Comparison of ENCODE assay signal across 8 cellular contexts in the genomic region with DNA sequence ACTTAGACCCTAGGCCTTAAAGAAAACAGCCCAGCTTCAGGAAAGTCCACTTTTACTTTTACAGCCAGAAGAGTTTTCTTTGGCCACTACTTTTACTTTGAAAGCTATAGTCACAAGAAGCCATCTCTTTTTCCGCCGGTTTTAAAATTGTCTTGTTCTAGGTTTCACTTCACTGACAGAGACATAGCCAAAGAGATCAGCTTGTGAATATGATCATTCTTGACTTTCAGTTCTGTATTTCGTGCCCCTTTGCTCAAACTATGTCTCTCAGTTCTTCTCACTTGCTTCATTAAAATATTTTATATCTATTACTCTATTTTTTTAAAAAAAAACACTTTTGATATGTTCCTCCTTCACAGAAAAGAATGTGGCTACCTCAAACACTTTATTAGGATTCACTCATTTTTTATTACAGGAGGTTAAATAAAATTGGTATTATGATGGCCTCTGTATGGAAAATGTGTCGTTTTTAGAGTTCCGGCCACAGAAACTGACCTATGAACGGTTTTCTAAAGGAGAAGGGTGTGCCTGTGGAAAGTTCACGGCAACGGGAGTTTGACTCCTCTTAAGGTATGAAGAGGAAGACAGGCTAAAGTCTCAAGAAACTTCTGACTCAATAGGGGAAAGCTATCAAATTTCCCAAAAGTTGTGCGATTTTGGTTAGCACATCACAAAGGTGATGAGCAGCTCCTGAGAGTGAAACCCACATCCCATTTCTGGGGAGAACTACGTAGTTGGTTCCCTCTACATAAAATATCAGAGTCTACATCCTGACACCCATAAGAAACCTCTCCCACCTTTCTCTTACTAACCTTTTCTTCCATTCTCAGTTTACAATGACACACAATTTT. TPM values are rescaled to one million over a fixed set of nuclear protein-coding genes. Genes with fewer than 3 reads are reported as not detected.
DNase-seq lines count a peak whose midpoint lies in the region; ATAC-seq, FAIRE-seq and TF ChIP-seq lines count a peak whose summit lies in the region.

No MANE protein-coding gene starts in this region.

- intact Hi-C loops in Right ventricle myocardium superior (cut with DNase I), result no loop called here
- intact Hi-C loops in cardiac septum (cut with DNase I), result no loop called here

- peak; percentile 39 for ATAC-seq in GM21360 (IDR thresholded peaks at IDR 0.05; ENCODE audit: unreplicated experiment)
- peak; percentile 35 for ATAC-seq in HG03442 (IDR thresholded peaks at IDR 0.05; ENCODE audit: unreplicated experiment)
- ATAC-seq in Right ventricle myocardium superior (ENCODE audit: poor library complexity), result no peak

- peak; percentile 94 for FAIRE-seq in GM12892 (lab: Jason Lieb, UNC)

- peak; percentile 21 for DNase-seq in GM12892 (ENCODE audit: insufficient read length)
- DNase-seq in central memory CD4-positive, alpha-beta T cell, result peak; percentile 20
- no peak for DNase-seq in Right ventricle myocardium superior
- DNase-seq in NCI-H446 (lab: John Stamatoyannopoulos, UW), result no peak
- no peak for DNase-seq in nucleus accumbens (lab: John Stamatoyannopoulos, UW)
- DNase-seq in cardiac septum (ENCODE audit: low spot score), result no peak

- peak; percentile 53; the same call in 1 of the 2 replicates for TF ChIP-seq POLR2A in GM12892 (IDR thresholded peaks at IDR 0.05; ENCODE audit: low read depth, low read length)

RNA-seq across cellular contexts. Expression of gene MCOLN2, which starts 1.2 kb away (rescaled TPM):
- 119 TPM for polyA plus RNA-seq in GM12892 (2012; ENCODE audit: missing spikeins)
- total RNA-seq in Right ventricle myocardium superior (0.27 TPM), cardiac septum (0.13 TPM)

RNA-seq across cellular contexts. Expression of gene MCOLN3, which starts 52.6 kb away (rescaled TPM):
- polyA plus RNA-seq in GM12892 (2012; ENCODE audit: missing spikeins), result 4.1 TPM
- 1.7 TPM for total RNA-seq in Right ventricle myocardium superior
- 0.94 TPM for total RNA-seq in cardiac septum

Comparison
In these comparisons a context has a peak if more than half of its experiments do, and no peak if none do; other contexts are left out.
1. DNase-seq: peak in GM12892 (single experiment) and central memory CD4-positive, alpha-beta T cell (single experiment); none in Right ventricle myocardium superior (single experiment), NCI-H446 (0 of 2), nucleus accumbens (0 of 56) and cardiac septum (single experiment).